In the genomic region with DNA sequence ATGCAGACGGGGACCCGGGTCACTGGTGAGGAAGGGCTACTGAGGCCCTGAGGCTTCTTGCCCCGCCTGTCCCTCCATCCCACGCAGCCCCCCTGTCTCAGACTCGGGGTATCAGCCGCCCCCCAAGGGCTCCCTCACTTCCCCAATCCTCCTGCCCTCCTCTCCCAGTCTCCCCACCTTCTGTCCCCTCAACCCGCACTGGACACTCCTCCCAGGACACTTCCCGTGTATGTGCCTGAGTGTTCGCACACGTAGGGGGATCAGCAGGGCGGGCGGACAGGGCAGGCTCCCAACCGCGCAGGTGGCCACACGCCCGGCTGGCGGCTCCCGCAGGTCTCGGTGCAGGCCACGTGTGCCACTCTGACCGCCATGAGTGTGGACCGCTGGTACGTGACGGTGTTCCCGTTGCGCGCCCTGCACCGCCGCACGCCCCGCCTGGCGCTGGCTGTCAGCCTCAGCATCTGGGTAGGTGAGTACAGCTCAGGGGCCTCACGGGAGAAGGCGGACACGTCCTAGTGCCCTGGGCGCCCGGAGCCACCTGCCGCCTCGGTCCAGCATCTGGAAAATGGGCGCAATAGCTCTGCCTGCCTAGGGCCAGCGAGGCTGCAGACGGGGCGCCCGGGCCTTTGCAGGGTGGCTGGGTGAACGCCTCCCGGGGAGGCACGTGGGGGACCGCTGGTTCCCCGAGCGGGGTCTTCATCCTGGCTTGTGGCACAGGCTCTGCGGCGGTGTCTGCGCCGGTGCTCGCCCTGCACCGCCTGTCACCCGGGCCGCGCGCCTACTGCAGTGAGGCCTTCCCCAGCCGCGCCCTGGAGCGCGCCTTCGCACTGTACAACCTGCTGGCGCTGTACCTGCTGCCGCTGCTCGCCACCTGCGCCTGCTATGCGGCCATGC, we compare ENCODE assay signal across 9 cellular contexts. TPM values are rescaled to one million over a fixed set of nuclear protein-coding genes. Genes with fewer than 3 reads are reported as not detected.
DNase-seq lines count a peak whose midpoint lies in the region; ATAC-seq and TF ChIP-seq lines count a peak whose summit lies in the region.
"Had no signal": no experiment of that assay in that cellular context is flagged by ENCODE, and none has a peak within 500 bp of the region (broad histone marks: within the 10 kb centered on the region; RNA-seq: fewer than 3 reads in every experiment).

No MANE protein-coding gene starts in this region.

- H3K4me1 Mint-ChIP-seq in activated T-cell treated with anti-CD3 and anti-CD28 coated beads, Interleukin-2, amount 50 U/mL, for 72 hours (ENCODE audit: low read depth), result peaks cover 27% of the 10 kb centered on the region
- H3K4me1 Mint-ChIP-seq in natural killer cell, result peaks cover 10 to 14% of the 10 kb centered on the region in 2 donors

- peak; percentile 30 to 48 for ATAC-seq in activated T-cell treated with anti-CD3 and anti-CD28 coated beads, Interleukin-2, amount 50 U/mL, for 72 hours (replicated peaks in 1 of 2)
- ATAC-seq in natural killer cell (peak in 1 of 3 donors; percentile 5), foreskin keratinocyte (no peak), HG02981 (IDR thresholded peaks at IDR 0.05; ENCODE audit: unreplicated experiment) (no peak), GM21825 (IDR thresholded peaks at IDR 0.05; ENCODE audit: unreplicated experiment) (no peak)

- H3K27me3 Mint-ChIP-seq in activated T-cell treated with anti-CD3 and anti-CD28 coated beads, Interleukin-2, amount 50 U/mL, for 72 hours (ENCODE audit: low read depth), result no peaks in the 10 kb centered on the region
- H3K27me3 Mint-ChIP-seq in natural killer cell (ENCODE audit: low read depth in 2 of 2), result peaks cover 0 to 8% of the 10 kb centered on the region in 2 donors

- H3K4me1 ChIP-seq in foreskin keratinocyte, result no peaks in the 10 kb centered on the region

- H3K9me3 Mint-ChIP-seq in activated T-cell treated with anti-CD3 and anti-CD28 coated beads, Interleukin-2, amount 50 U/mL, for 72 hours, result no peaks in the 10 kb centered on the region
- H3K9me3 Mint-ChIP-seq in natural killer cell, result no peaks in the 10 kb centered on the region

- DNase-seq in Daoy (ENCODE audit: low read depth) (peak; percentile 52), NCI-H146 (lab: John Stamatoyannopoulos, UW) (peak; percentile 86), natural killer cell (peak; percentile 29), foreskin keratinocyte (no peak), medulla oblongata (ENCODE audit: extremely low spot score) (no peak)
- DNase-seq in activated T-cell treated with anti-CD3 and anti-CD28 coated beads, Interleukin-2, amount 50 U/mL, for 72 hours, result peak; percentile 58 to 60

- H3K27me3 ChIP-seq in foreskin keratinocyte, result peaks cover 56% of the 10 kb centered on the region

- H3K36me3 Mint-ChIP-seq in activated T-cell treated with anti-CD3 and anti-CD28 coated beads, Interleukin-2, amount 50 U/mL, for 72 hours (ENCODE audit: insufficient read depth in 2 of 2), result no peaks in the 10 kb centered on the region
- no peaks in the 10 kb centered on the region for H3K36me3 Mint-ChIP-seq in natural killer cell

- TF ChIP-seq CTCF in natural killer cell (IDR thresholded peaks at IDR 0.05), result no peak
- no peak for TF ChIP-seq CTCF in foreskin keratinocyte (conservative IDR thresholded peaks at IDR 0.05)

- no peak overlapping the region for H3K27ac Mint-ChIP-seq in activated T-cell treated with anti-CD3 and anti-CD28 coated beads, Interleukin-2, amount 50 U/mL, for 72 hours
- H3K27ac Mint-ChIP-seq in natural killer cell, result no peak overlapping the region

- peak overlapping the region; percentile 68 to 85 for H3K4me3 Mint-ChIP-seq in activated T-cell treated with anti-CD3 and anti-CD28 coated beads, Interleukin-2, amount 50 U/mL, for 72 hours
- H3K4me3 Mint-ChIP-seq in natural killer cell, result peak overlapping the region; percentile 49

- H3K27ac ChIP-seq in foreskin keratinocyte, result no peak overlapping the region

- intact Hi-C loops in natural killer cell (cut with micrococcal nuclease), result loop anchor here (2.0 to 10.0 kb wide), 2 partner anchors 149 to 325 kb away; a partner anchor contains a TSS

RNA-seq across cellular contexts. Expression of a gene that starts 2.3 kb away (rescaled TPM):
- total RNA-seq in Daoy (2014; rRNA removed; shearing (Covaris generic)), result not detected in 2 replicates
- 1 to 10 TPM; 1.0 to 3.6 TPM for total RNA-seq in activated T-cell treated with anti-CD3 and anti-CD28 coated beads, Interleukin-2, amount 50 U/mL, for 72 hours
- under 1 TPM in 1 of 3 donors, not detected in 2; 0.31 TPM for total RNA-seq in natural killer cell
- not detected in 2 replicates for total RNA-seq in foreskin keratinocyte
- polyA plus RNA-seq in foreskin keratinocyte, result not detected in 2 replicates

RNA-seq across cellular contexts. Expression of a gene that starts 6.4 kb away (rescaled TPM):
- total RNA-seq in Daoy (2014; rRNA removed; shearing (Covaris generic)), result 35.8 and 40.8 TPM in 2 replicates
- 100 to 1,000 TPM; 109 to 126 TPM for total RNA-seq in activated T-cell treated with anti-CD3 and anti-CD28 coated beads, Interleukin-2, amount 50 U/mL, for 72 hours
- total RNA-seq in natural killer cell (100 to 1,000 TPM in 1 of 3 donors, 10 to 100 TPM in 2; 88.7 to 106 (median 97.8) TPM), foreskin keratinocyte (48.8 and 55.4 TPM in 2 replicates)
- 63.7 and 68.1 TPM in 2 replicates for polyA plus RNA-seq in foreskin keratinocyte

RNA-seq across cellular contexts. Expression of a gene that starts 6.4 kb away (rescaled TPM):
- 5.9 and 12.0 TPM in 2 replicates for total RNA-seq in Daoy (2014; rRNA removed; shearing (Covaris generic))
- total RNA-seq in activated T-cell treated with anti-CD3 and anti-CD28 coated beads, Interleukin-2, amount 50 U/mL, for 72 hours, result 10 to 100 TPM; 31.7 to 34.0 TPM
- total RNA-seq in natural killer cell (10 to 100 TPM; 15.9 to 24.6 (median 24.2) TPM), foreskin keratinocyte (9.0 and 9.4 TPM in 2 replicates)
- 4.8 and 5.0 TPM in 2 replicates for polyA plus RNA-seq in foreskin keratinocyte

RNA-seq across cellular contexts. Expression of a gene that starts 26.1 kb away (rescaled TPM):
- total RNA-seq in Daoy (2014; rRNA removed; shearing (Covaris generic)), result not detected in 2 replicates
- total RNA-seq in activated T-cell treated with anti-CD3 and anti-CD28 coated beads, Interleukin-2, amount 50 U/mL, for 72 hours, result not detected
- not detected for total RNA-seq in natural killer cell
- total RNA-seq in foreskin keratinocyte, result not detected in 2 replicates
- not detected in 2 replicates for polyA plus RNA-seq in foreskin keratinocyte
- total RNA-seq: glomerular endothelial cell had no signal

RNA-seq across cellular contexts. Expression of a gene that starts 26.4 kb away (rescaled TPM):
- total RNA-seq in Daoy (2014; rRNA removed; shearing (Covaris generic)), result 20.4 and 25.9 TPM in 2 replicates
- total RNA-seq in activated T-cell treated with anti-CD3 and anti-CD28 coated beads, Interleukin-2, amount 50 U/mL, for 72 hours, result 10 to 100 TPM; 59.8 to 62.2 TPM
- total RNA-seq in natural killer cell (10 to 100 TPM; 44.2 to 50.1 (median 44.7) TPM), foreskin keratinocyte (25.9 and 26.9 TPM in 2 replicates)
- polyA plus RNA-seq in foreskin keratinocyte, result 41.3 and 44.2 TPM in 2 replicates

Comparison
In these comparisons a context has a peak if more than half of its experiments do, and no peak if none do; other contexts are left out.
1. DNase-seq: peak in Daoy (single experiment), NCI-H146 (single experiment), activated T-cell treated with anti-CD3 and anti-CD28 coated beads, Interleukin-2, amount 50 U/mL, for 72 hours (2 of 2) and natural killer cell (single experiment); none in foreskin keratinocyte (0 of 2) and medulla oblongata (single experiment).
2. ATAC-seq: peak in activated T-cell treated with anti-CD3 and anti-CD28 coated beads, Interleukin-2, amount 50 U/mL, for 72 hours (2 of 2); none in foreskin keratinocyte (single experiment), HG02981 (single experiment) and GM21825 (single experiment).